8 cellular contexts compared by ENCODE assay signal in genomic region chr2:182717451-182718215, GRCh38. TPM values are rescaled to one million over a fixed set of nuclear protein-coding genes. Genes with fewer than 3 reads are reported as not detected.
A peak's percentile ranks its signal among the peaks of the same experiment; 100 is the strongest.
DNase-seq lines count a peak whose midpoint lies in the region; ATAC-seq, FAIRE-seq and TF ChIP-seq lines count a peak whose summit lies in the region.

No MANE protein-coding gene starts in this region.

- TF ChIP-seq EP300 in K562 (IDR thresholded peaks at IDR 0.05; ENCODE audit: low read length): no peak

- H3K27ac ChIP-seq in K562 (ENCODE audit: extremely low read depth, low read depth, low read length) (no peak overlapping the region), smooth muscle cell (ENCODE audit: low read depth) (no peak overlapping the region), kidney (ENCODE audit: low read depth in 2 of 2, low read length in 2 of 2) (no peak overlapping the region)
- no peak overlapping the region for H3K27ac ChIP-seq in CD8-positive, alpha-beta T cell (ENCODE audit: low read depth, low read length)

- 23% methylated on average over 2 of the region's 2 CpGs for WGBS in K562 (ENCODE audit: insufficient coverage, low coverage, missing lambda C conversion rate)
- 73% methylated on average over 2 of the region's 2 CpGs for WGBS in smooth muscle cell (ENCODE audit: low lambda C conversion rate)

- no TSS peak for BruUV-seq in K562 (replicated peaks; lab: Mats Ljungman, UMichigan)

- in situ Hi-C loops in K562 (cut with MboI): no loop called here

- H4K20me1 ChIP-seq in K562 (replicated peaks; ENCODE audit: control insufficient read depth, insufficient read depth, low read length) (no peaks in the 10 kb centered on the region), smooth muscle cell (ENCODE audit: low read depth) (no peaks in the 10 kb centered on the region)

- H3K27ac Mint-ChIP-seq in CD8-positive, alpha-beta T cell: no peak overlapping the region

- no peak for TF ChIP-seq POLR2A in K562 (conservative IDR thresholded peaks at IDR 0.05)

- H3F3A ChIP-seq in smooth muscle cell (ENCODE audit: low read depth): no peaks in the 10 kb centered on the region

- intact Hi-C loops in K562 (cut with micrococcal nuclease) (loop anchor here (5.0 kb wide), 1 partner anchor 45 kb away; no protein-coding TSS in a partner anchor), kidney (cut with DNase I) (no loop called here)
- intact Hi-C loops in CD8-positive, alpha-beta T cell (cut with DNase I, micrococcal nuclease): loop anchor here (2.0 to 10.0 kb wide), 4 partner anchors 320 to 827 kb away; partner anchors contain the start of genes ITPRID2 (in 2 of the 2), NCKAP1 (in 1 of the 2) and NUP35 (in 1 of the 2)

- FAIRE-seq in K562 (lab: Jason Lieb, UNC) (no peak), kidney (lab: Jason Lieb, UNC) (no peak)

- peaks cover 8 to 11% of the 10 kb centered on the region in 2 experiments; a peak in 4 of 5 replicates for H3K4me1 ChIP-seq in K562 (replicated peaks in 1 of 2; ENCODE audit: control insufficient read depth in 2 of 2, insufficient read depth in 2 of 2, low read length in 2 of 2)
- H3K4me1 ChIP-seq in smooth muscle cell (ENCODE audit: low read depth): peaks cover 18% of the 10 kb centered on the region
- H3K4me1 ChIP-seq in CD8-positive, alpha-beta T cell (ENCODE audit: insufficient read depth, low read length): peaks cover 21% of the 10 kb centered on the region
- H3K4me1 ChIP-seq in kidney (ENCODE audit: control insufficient read depth in 1 of 2, insufficient read depth in 1 of 2, low read depth in 1 of 2, low read length in 2 of 2): peaks cover 0 to 8% of the 10 kb centered on the region in 2 donors

- peak; percentile 23 for DNase-seq in CD1c-positive myeloid dendritic cell (ENCODE audit: extremely low spot score)
- DNase-seq in K562 (ENCODE audit: extremely low read depth in 1 of 4, low spot score in 3 of 4): no peak
- no peak for DNase-seq in smooth muscle cell (lab: John Stamatoyannopoulos, UW; ENCODE audit: unreplicated experiment)
- DNase-seq in midbrain (lab: John Stamatoyannopoulos, UW): no peak
- DNase-seq in CD8-positive, alpha-beta T cell: no peak
- no peak for DNase-seq in kidney

- TF ChIP-seq CTCF in K562 (IDR thresholded peaks at IDR 0.05 in 2 of 3, conservative IDR thresholded peaks at IDR 0.05 in 1 of 3; ENCODE audit: insufficient read depth in 2 of 3, low read depth in 1 of 3, low read length in 3 of 3): no peak
- no peak for TF ChIP-seq CTCF in smooth muscle cell (IDR thresholded peaks at IDR 0.05; ENCODE audit: borderline replicate concordance, insufficient read depth, poor library complexity, severe bottlenecking)
- no peak for TF ChIP-seq CTCF in CD8-positive, alpha-beta T cell (IDR thresholded peaks at IDR 0.05)
- TF ChIP-seq CTCF in kidney (IDR thresholded peaks at IDR 0.05; ENCODE audit: borderline replicate concordance, extremely low read depth, insufficient read depth): no peak

- no peaks in the 10 kb centered on the region for H3K9me3 ChIP-seq in K562 (replicated peaks; ENCODE audit: control insufficient read depth, insufficient read depth, low read depth, low read length)
- no peaks in the 10 kb centered on the region for H3K9me3 ChIP-seq in smooth muscle cell (replicated peaks; ENCODE audit: low read depth)
- no peaks in the 10 kb centered on the region for H3K9me3 ChIP-seq in CD8-positive, alpha-beta T cell (ENCODE audit: low read length)
- no peaks in the 10 kb centered on the region for H3K9me3 ChIP-seq in kidney (ENCODE audit: control insufficient read depth in 1 of 2, low read length in 2 of 2)

- H2AFZ ChIP-seq in K562 (ENCODE audit: low read depth, low read length): peak overlapping the region; percentile 14; the same call in 1 of the 2 replicates
- peak overlapping the region; percentile 95 for H2AFZ ChIP-seq in smooth muscle cell (ENCODE audit: low read depth)

- POLR2A ChIA-PET in K562 (lab: Yijun Ruan, JAX): interaction anchor here (0.7 to 1.6 kb wide), 3 partner anchors 11 to 15 kb away, joined by 4 read pairs; no protein-coding TSS in a partner anchor
- POLR2A ChIA-PET in CD8-positive, alpha-beta T cell (lab: Charles Lee): interaction anchor here (0.6 kb wide), 1 partner anchor 22 kb away, joined by 3 read pairs; no protein-coding TSS in a partner anchor

- H3K79me2 ChIP-seq in K562 (ENCODE audit: control insufficient read depth, insufficient read depth, low read length): peaks cover 15% of the 10 kb centered on the region
- H3K79me2 ChIP-seq in smooth muscle cell (ENCODE audit: low read depth): peaks cover 7% of the 10 kb centered on the region

- H3K9me1 ChIP-seq in K562 (ENCODE audit: control insufficient read depth, insufficient read depth, low read length): no peaks in the 10 kb centered on the region

- peaks cover 3% of the 10 kb centered on the region for H3K4me1 Mint-ChIP-seq in CD8-positive, alpha-beta T cell (ENCODE audit: low read depth)

- H3K27me3 ChIP-seq in K562 (ENCODE audit: control insufficient read depth in 2 of 2, insufficient read depth in 2 of 2, low read length in 2 of 2) (no peaks in the 10 kb centered on the region), smooth muscle cell (ENCODE audit: low read depth) (no peaks in the 10 kb centered on the region)
- no peaks in the 10 kb centered on the region for H3K27me3 ChIP-seq in CD8-positive, alpha-beta T cell (ENCODE audit: insufficient read depth, low read length)

- H3K9me3 Mint-ChIP-seq in CD8-positive, alpha-beta T cell: no peaks in the 10 kb centered on the region

- no peak overlapping the region for H3K4me3 Mint-ChIP-seq in CD8-positive, alpha-beta T cell

- CTCF ChIA-PET in K562 (lab: Yijun Ruan, JAX; ENCODE audit: low intra/inter-chr PET ratio): no interaction called here
- CTCF ChIA-PET in CD8-positive, alpha-beta T cell (lab: Charles Lee): interaction anchor here (1.5 kb wide), 1 partner anchor 51 kb away, joined by 5 read pairs; no protein-coding TSS in a partner anchor

- peaks cover 7% of the 10 kb centered on the region for H3K36me3 Mint-ChIP-seq in CD8-positive, alpha-beta T cell

- H3K9ac ChIP-seq in K562 (ENCODE audit: insufficient read depth in 1 of 2, low read depth in 2 of 2, low read length in 2 of 2) (peak overlapping the region in 1 of 2 experiments; percentile 75; a peak in 1 of 4 replicates), smooth muscle cell (ENCODE audit: low read depth) (no peak overlapping the region), kidney (ENCODE audit: low read length in 2 of 2) (no peak overlapping the region)

- TF ChIP-seq RAD21 in K562 (CRISPR knock-in tag; conservative IDR thresholded peaks at IDR 0.05 in 1 of 2, IDR thresholded peaks at IDR 0.05 in 1 of 2): no peak

- ATAC-seq in GM19324 (IDR thresholded peaks at IDR 0.05; ENCODE audit: low FRiP score, unreplicated experiment) (peak; percentile 53), HG03175 (IDR thresholded peaks at IDR 0.05; ENCODE audit: unreplicated experiment) (peak; percentile 38), K562 (no peak)
- ATAC-seq in CD8-positive, alpha-beta T cell: no peak

- H3K27me3 Mint-ChIP-seq in CD8-positive, alpha-beta T cell (ENCODE audit: low read depth): no peaks in the 10 kb centered on the region

- peaks cover 35% of the 10 kb centered on the region; the same call in 2 of the 3 replicates for H3K36me3 ChIP-seq in K562 (ENCODE audit: control insufficient read depth, insufficient read depth, low read length)
- H3K36me3 ChIP-seq in smooth muscle cell (ENCODE audit: low read depth): peaks cover 8% of the 10 kb centered on the region
- no peaks in the 10 kb centered on the region for H3K36me3 ChIP-seq in CD8-positive, alpha-beta T cell (ENCODE audit: insufficient read depth, low read length)
- H3K36me3 ChIP-seq in kidney (ENCODE audit: control insufficient read depth in 1 of 2, insufficient read depth in 2 of 2, low read length in 2 of 2): peaks cover 2 to 4% of the 10 kb centered on the region in 2 donors

- H3K4me2 ChIP-seq in K562 (ENCODE audit: insufficient read depth, low read length) (peak overlapping the region; percentile 36; the same call in 1 of the 2 replicates), smooth muscle cell (peak overlapping the region; percentile 86)

- H3K4me3 ChIP-seq in K562 (peak overlapping the region; percentile 67), smooth muscle cell (peak overlapping the region; percentile 90), kidney (ENCODE audit: low read length in 2 of 2) (peak overlapping the region in 1 of 2 donors; percentile 98)
- H3K4me3 ChIP-seq in CD8-positive, alpha-beta T cell (ENCODE audit: low read depth, low read length): no peak overlapping the region

TF ChIP-seq in K562, 482 proteins besides CTCF, POLR2A, EP300 and RAD21 (continues in another document):
- TF ChIP-seq MECOM (CRISPR knock-in tag; IDR thresholded peaks at IDR 0.05) (no peak), SPI1 (IDR thresholded peaks at IDR 0.05; ENCODE audit: borderline replicate concordance, low read depth, low read length) (peak; percentile 42; the same call in 1 of the 2 replicates)

RNA-seq across cellular contexts. Expression of gene DNAJC10, which starts 1.6 kb away (rescaled TPM):
- total RNA-seq in K562 (2011; cell fraction: chromatin; rRNA removed; ENCODE audit: low replicate concordance): 28.3 and 119 TPM in 2 replicates
- total RNA-seq in K562 (2011; cell fraction: nucleolus; rRNA removed): 14.5 and 18.2 TPM in 2 replicates
- total RNA-seq in K562 (2011; cell fraction: nucleoplasm; rRNA removed): 42.3 and 61.0 TPM in 2 replicates
- 51.4 and 63.5 TPM in 2 replicates for total RNA-seq in K562 (2014; rRNA removed)
- total RNA-seq in K562 (2014; rRNA removed; fragmentation: Illumina TruSeq; extraction: Trizol): 75.8 and 87.2 TPM in 2 replicates
- 66.5 and 77.7 TPM in 2 replicates for total RNA-seq in K562 (2015; rRNA removed; fragmentation: Illumina TruSeq; extraction: Trizol)
- total RNA-seq in K562 (2021): 75.3 and 81.9 TPM in 2 replicates
- 39.9 and 57.3 TPM in 2 replicates for polyA plus RNA-seq in K562 (2011; rRNA removed)
- 6.8 and 15.1 TPM in 2 replicates for polyA plus RNA-seq in K562 (2011; cell fraction: cytosol; rRNA removed)
- polyA plus RNA-seq in K562 (2011; cell fraction: nucleus; rRNA removed): 44.5 and 76.8 TPM in 2 replicates
- 45.0 and 81.2 TPM in 2 replicates for polyA plus RNA-seq in K562 (2012)
- 39.7 and 46.1 TPM in 2 replicates for polyA plus RNA-seq in K562 (2014; fragmentation: Illumina TruSeq; extraction: Trizol)
- polyA plus RNA-seq in K562 (2014; fragmentation: Nextera tagmentation; extraction: Ambion mirVana): 10 to 100 TPM in 1 of 2 experiments, 1 to 10 TPM in 1; 9.8 to 14.3 TPM
- 39.2 and 41.0 TPM in 2 replicates for polyA plus RNA-seq in K562 (2014; rRNA removed)
- polyA minus RNA-seq in K562 (2011; rRNA and poly(A)+ RNA removed): 66.2 and 66.8 TPM in 2 replicates
- 26.8 and 33.2 TPM in 2 replicates for polyA minus RNA-seq in K562 (2011; cell fraction: cytosol; rRNA and poly(A)+ RNA removed)
- polyA minus RNA-seq in K562 (2011; cell fraction: nucleus; rRNA and poly(A)+ RNA removed): 22.8 and 46.2 TPM in 2 replicates
- 93.0 and 135 TPM in 2 replicates for total RNA-seq in smooth muscle cell
- polyA plus RNA-seq in smooth muscle cell: 61.2 and 77.4 TPM in 2 replicates
- total RNA-seq in CD8-positive, alpha-beta T cell: 10 to 100 TPM; 27.5 to 27.9 TPM
- total RNA-seq in kidney: 127 TPM
- polyA plus RNA-seq in kidney (ENCODE audit: insufficient read depth, low read depth, low replicate concordance): 30.1 TPM

Comparison
In these comparisons a context has a peak if more than half of its experiments do, and no peak if none do; other contexts are left out.
1. ATAC-seq: peak in GM19324 (single experiment) and HG03175 (single experiment); none in K562 (single experiment) and CD8-positive, alpha-beta T cell (single experiment).